In the genomic region with DNA sequence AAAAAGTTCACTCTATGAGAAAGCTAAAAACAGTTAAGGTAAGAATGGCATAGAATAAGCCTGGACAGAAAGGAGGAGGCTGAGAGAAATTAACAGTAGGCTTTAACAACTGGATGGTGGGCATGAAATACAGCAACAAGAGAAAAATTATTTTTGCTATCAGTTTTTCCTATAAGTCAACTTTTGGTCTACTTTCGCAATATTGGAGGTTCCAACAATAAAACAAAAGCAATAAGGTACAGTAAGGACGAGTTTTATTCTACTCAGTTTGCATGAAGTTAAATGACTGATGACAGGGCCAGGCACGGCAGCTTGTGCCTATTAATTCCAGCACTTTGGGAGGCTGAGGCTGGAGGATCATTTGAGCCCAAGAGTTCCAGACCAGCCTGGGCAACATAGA, we compare ENCODE assay signal across 1 cellular context.
TF ChIP-seq lines count a peak whose summit lies in the region.

No MANE protein-coding gene starts in this region.

TF ChIP-seq in IMR-90, 13 proteins besides CTCF, POLR2A, EP300 and RAD21 (continued from another document):
- TF ChIP-seq CEBPB (IDR thresholded peaks at IDR 0.05; ENCODE audit: low read depth, low read length), result peak; percentile 61
- TF ChIP-seq SMC3 (IDR thresholded peaks at IDR 0.05; ENCODE audit: low read depth, low read length), result no peak
- TF ChIP-seq FOS (IDR thresholded peaks at IDR 0.05; ENCODE audit: low read depth, low read length), result no peak
- no peak for TF ChIP-seq MAZ (IDR thresholded peaks at IDR 0.05; ENCODE audit: borderline replicate concordance, low read depth, low read length)
- no peak for TF ChIP-seq MAFK (IDR thresholded peaks at IDR 0.05; ENCODE audit: low read depth, low read length)
